2 cellular contexts compared by ENCODE assay signal in genomic region chr22:48885271-48885918, GRCh38.
TF ChIP-seq lines count a peak whose summit lies in the region.

No MANE protein-coding gene starts in this region.

TF ChIP-seq in H1, 55 proteins besides CTCF, POLR2A, EP300 and RAD21 (continued from another document):
- no peak for TF ChIP-seq CHD7 (IDR thresholded peaks at IDR 0.05; ENCODE audit: insufficient replicate concordance, low read length)
- no peak for TF ChIP-seq SIX5 (IDR thresholded peaks at IDR 0.05; ENCODE audit: low read depth, low read length)
- no peak for TF ChIP-seq CBX8 (IDR thresholded peaks at IDR 0.05; ENCODE audit: borderline replicate concordance, low read depth, low read length)
- TF ChIP-seq POU5F1 (IDR thresholded peaks at IDR 0.05; ENCODE audit: low read depth, low read length), result no peak
- TF ChIP-seq SIRT6 (IDR thresholded peaks at IDR 0.05; ENCODE audit: low read length), result no peak
- TF ChIP-seq HDAC2 (IDR thresholded peaks at IDR 0.05; ENCODE audit: borderline replicate concordance in 1 of 2, low read depth in 2 of 2, low read length in 2 of 2), result no peak
- no peak for TF ChIP-seq SAP30 (IDR thresholded peaks at IDR 0.05; ENCODE audit: insufficient read depth, insufficient replicate concordance, low read length)
- TF ChIP-seq NANOG (IDR thresholded peaks at IDR 0.05; ENCODE audit: insufficient read depth, low read depth, low read length, poor library complexity, severe bottlenecking), result no peak
- no peak for TF ChIP-seq KDM1A (IDR thresholded peaks at IDR 0.05; ENCODE audit: borderline replicate concordance, low read length)
- no peak for TF ChIP-seq CTBP2 (IDR thresholded peaks at IDR 0.05; ENCODE audit: borderline replicate concordance, insufficient read depth, insufficient read length, low read length)
- TF ChIP-seq SRF (IDR thresholded peaks at IDR 0.05; ENCODE audit: low read depth, low read length), result no peak
- TF ChIP-seq TAF7 (optimal IDR thresholded peaks at IDR 0.05; ENCODE audit: borderline replicate concordance, low read depth, low read length), result no peak
- no peak for TF ChIP-seq ASH2L (IDR thresholded peaks at IDR 0.05; ENCODE audit: low read length)
- TF ChIP-seq HDAC6 (IDR thresholded peaks at IDR 0.05; ENCODE audit: low read depth, low read length), result no peak

TF ChIP-seq in SK-N-SH treated with all-trans-retinoic acid at 6 μM for 48 hours, 23 proteins besides CTCF, POLR2A, EP300 and RAD21 (continued from another document):
- TF ChIP-seq CSRNP3 (CRISPR knock-in tag; IDR thresholded peaks at IDR 0.05) (no peak), PPARA (CRISPR knock-in tag; IDR thresholded peaks at IDR 0.05; ENCODE audit: borderline replicate concordance) (no peak), CSDC2 (CRISPR knock-in tag; IDR thresholded peaks at IDR 0.05) (no peak), POU6F1 (CRISPR knock-in tag; IDR thresholded peaks at IDR 0.05; ENCODE audit: borderline replicate concordance, low read depth) (no peak)
TF ChIP-seq in SK-N-SH treated with all-trans-retinoic acid at 6 μM for 48 hours: peak in this region for 0.
